1 cellular context compared by ENCODE assay signal in genomic region chr3:184228376-184229137, GRCh38.
TF ChIP-seq lines count a peak whose summit lies in the region.

No MANE protein-coding gene starts in this region.

TF ChIP-seq in H1, 55 proteins besides CTCF, POLR2A, EP300 and RAD21:
- no peak for TF ChIP-seq ZNF274 (IDR thresholded peaks at IDR 0.05; ENCODE audit: borderline replicate concordance, extremely low read depth, low read length)
- no peak for TF ChIP-seq TAF7 (optimal IDR thresholded peaks at IDR 0.05; ENCODE audit: borderline replicate concordance, low read depth, low read length)
- TF ChIP-seq FOSL1 (IDR thresholded peaks at IDR 0.05; ENCODE audit: insufficient read depth, low read depth, low read length): no peak
- no peak for TF ChIP-seq TAF1 (IDR thresholded peaks at IDR 0.05; ENCODE audit: low read depth, low read length)
- no peak for TF ChIP-seq CREB1 (IDR thresholded peaks at IDR 0.05)
- no peak for TF ChIP-seq CBX5 (IDR thresholded peaks at IDR 0.05; ENCODE audit: low read depth, low read length)
- TF ChIP-seq USF2 (IDR thresholded peaks at IDR 0.05; ENCODE audit: low read length): no peak
- no peak for TF ChIP-seq POLR2AphosphoS5 (IDR thresholded peaks at IDR 0.05; ENCODE audit: low read depth, low read length)
- no peak for TF ChIP-seq CHD7 (IDR thresholded peaks at IDR 0.05; ENCODE audit: insufficient replicate concordance, low read length)
- TF ChIP-seq BCL11A (IDR thresholded peaks at IDR 0.05; ENCODE audit: low read depth in 2 of 2, low read length in 2 of 2): no peak
